Comparison of ENCODE assay signal across 19 cellular contexts in genomic region chr5:61207884-61208283, GRCh38. TPM values are rescaled to one million over a fixed set of nuclear protein-coding genes. Genes with fewer than 3 reads are reported as not detected.
DNase-seq lines count a peak whose midpoint lies in the region; ATAC-seq and TF ChIP-seq lines count a peak whose summit lies in the region.
"Had no signal": no experiment of that assay in that cellular context is flagged by ENCODE, and none has a peak within 500 bp of the region (broad histone marks: within the 10 kb centered on the region; RNA-seq: fewer than 3 reads in every experiment).

No MANE protein-coding gene starts in this region.

- dilution Hi-C loops in mammary epithelial cell (cut with HindIII; ENCODE audit: low sequenced_read_pairs), result no loop called here

- in situ Hi-C loops in mammary epithelial cell (cut with MboI; ENCODE audit: low sequenced_read_pairs in 2 of 2), result no loop called here

- H3K27me3 ChIP-seq in mammary epithelial cell (ENCODE audit: insufficient read depth, low read length), result peaks cover under 1% of the 10 kb centered on the region
- no peaks in the 10 kb centered on the region for H3K27me3 ChIP-seq in foreskin keratinocyte
- H3K27me3 ChIP-seq in trophoblast cell (ENCODE audit: insufficient read depth, low read length), result no peaks in the 10 kb centered on the region
- H3K27me3 ChIP-seq: BLaER1 had no signal

- no peaks in the 10 kb centered on the region for H3K36me3 Mint-ChIP-seq in MCF 10A (ENCODE audit: insufficient read depth, unreplicated experiment)
- H3K36me3 Mint-ChIP-seq in activated CD4-positive, alpha-beta T cell treated with anti-CD3 and anti-CD28 coated beads, Interleukin-2, amount 10 ng/mL, durations not matched to agents 7 days and 5 days (ENCODE audit: low read depth), result no peaks in the 10 kb centered on the region
- H3K36me3 Mint-ChIP-seq: CD4-positive, CD25-positive, alpha-beta regulatory T cell; CD8-positive, alpha-beta T cell had no signal

- H3K27ac Mint-ChIP-seq in MCF 10A (ENCODE audit: low read depth, unreplicated experiment), result no peak overlapping the region
- H3K27ac Mint-ChIP-seq in activated CD4-positive, alpha-beta T cell treated with anti-CD3 and anti-CD28 coated beads, Interleukin-2, amount 10 ng/mL, durations not matched to agents 7 days and 5 days, result no peak overlapping the region
- H3K27ac Mint-ChIP-seq: B cell; CD4-positive, CD25-positive, alpha-beta regulatory T cell; CD8-positive, alpha-beta T cell; HFFc6 had no signal

- peaks cover 16% of the 10 kb centered on the region for H3K9me3 Mint-ChIP-seq in MCF 10A (ENCODE audit: unreplicated experiment)
- peaks cover 10% of the 10 kb centered on the region for H3K9me3 Mint-ChIP-seq in activated CD4-positive, alpha-beta T cell treated with anti-CD3 and anti-CD28 coated beads, Interleukin-2, amount 10 ng/mL, durations not matched to agents 7 days and 5 days

- CTCF ChIA-PET in mammary epithelial cell (lab: Charles Lee; ENCODE audit: low non-redundant PET) (no interaction called here), MCF 10A (lab: Yijun Ruan, JAX) (no interaction called here), GM10248 (lab: Yijun Ruan, JAX) (interaction anchor here (2.0 kb wide), 1 partner anchor 10 kb away, joined by 8 read pairs; no protein-coding TSS in a partner anchor)
- CTCF ChIA-PET in activated CD4-positive, alpha-beta T cell treated with anti-CD3 and anti-CD28 coated beads, Interleukin-2, amount 10 ng/mL, durations not matched to agents 7 days and 5 days (lab: Charles Lee), result no interaction called here

- no peaks in the 10 kb centered on the region for H3K79me1 ChIP-seq in trophoblast cell (ENCODE audit: low read length)

- no peak overlapping the region for H3K14ac ChIP-seq in trophoblast cell (ENCODE audit: low read length)

- no peaks in the 10 kb centered on the region for H3K4me1 Mint-ChIP-seq in MCF 10A (ENCODE audit: insufficient read depth, unreplicated experiment)
- no peaks in the 10 kb centered on the region for H3K4me1 Mint-ChIP-seq in activated CD4-positive, alpha-beta T cell treated with anti-CD3 and anti-CD28 coated beads, Interleukin-2, amount 10 ng/mL, durations not matched to agents 7 days and 5 days
- H3K4me1 Mint-ChIP-seq: CD4-positive, CD25-positive, alpha-beta regulatory T cell had no signal

- H3K9ac ChIP-seq in mammary epithelial cell (ENCODE audit: insufficient read depth, low read length) (no peak overlapping the region), trophoblast cell (ENCODE audit: low read length) (no peak overlapping the region)
- H3K9ac ChIP-seq: BLaER1 had no signal

- no peak overlapping the region for H2BK12ac ChIP-seq in trophoblast cell (ENCODE audit: low read length)

- no peak overlapping the region for H3K4me2 ChIP-seq in mammary epithelial cell (ENCODE audit: insufficient read depth, low read depth, low read length)
- no peak overlapping the region for H3K4me2 ChIP-seq in trophoblast cell (ENCODE audit: low read length)
- H3K4me2 ChIP-seq: BLaER1 had no signal

- no peak overlapping the region for H2BK120ac ChIP-seq in trophoblast cell (ENCODE audit: insufficient read depth, low read length, poor library complexity)

- H4K20me1 ChIP-seq in mammary epithelial cell (ENCODE audit: insufficient read depth, low read length), result no peaks in the 10 kb centered on the region
- H4K20me1 ChIP-seq: BLaER1 had no signal

- no peak overlapping the region for H4K91ac ChIP-seq in trophoblast cell (ENCODE audit: low read depth, low read length)

- no peak overlapping the region for H3K23ac ChIP-seq in trophoblast cell (ENCODE audit: low read length)

- no peak for TF ChIP-seq CTCF in mammary epithelial cell (conservative IDR thresholded peaks at IDR 0.05 in 1 of 2, IDR thresholded peaks at IDR 0.05 in 1 of 2; ENCODE audit: extremely low read depth in 1 of 2, insufficient read depth in 1 of 2, low read depth in 1 of 2, low read length in 2 of 2)
- no peak for TF ChIP-seq CTCF in MCF 10A (IDR thresholded peaks at IDR 0.05; ENCODE audit: unreplicated experiment)
- TF ChIP-seq CTCF in foreskin keratinocyte (conservative IDR thresholded peaks at IDR 0.05), result no peak
- no peak for TF ChIP-seq CTCF in GM10248 (IDR thresholded peaks at IDR 0.05; ENCODE audit: control extremely low read depth, extremely low read depth, low read depth, missing control alignments)

- no peak overlapping the region for H4K12ac ChIP-seq in trophoblast cell (ENCODE audit: low read depth, low read length)

- BruUV-seq in mammary epithelial cell (replicated peaks; lab: Mats Ljungman, UMichigan) (no TSS peak), MCF 10A (replicated peaks; lab: Mats Ljungman, UMichigan) (no TSS peak)

- no peak overlapping the region for H2AK5ac ChIP-seq in trophoblast cell (ENCODE audit: low read length)

- peaks cover 3% of the 10 kb centered on the region for H3K9me3 ChIP-seq in mammary epithelial cell (replicated peaks; ENCODE audit: insufficient read depth, low read length)
- peaks cover 3% of the 10 kb centered on the region for H3K9me3 ChIP-seq in trophoblast cell (ENCODE audit: insufficient read depth, low read depth, low read length)
- H3K9me3 ChIP-seq: HAP-1 had no signal

- no peaks in the 10 kb centered on the region for H3K27me3 Mint-ChIP-seq in MCF 10A (ENCODE audit: insufficient read depth, unreplicated experiment)
- H3K27me3 Mint-ChIP-seq in activated CD4-positive, alpha-beta T cell treated with anti-CD3 and anti-CD28 coated beads, Interleukin-2, amount 10 ng/mL, durations not matched to agents 7 days and 5 days, result peaks cover 14% of the 10 kb centered on the region

- no peak overlapping the region for H3K4me3 Mint-ChIP-seq in MCF 10A (ENCODE audit: unreplicated experiment)
- H3K4me3 Mint-ChIP-seq in activated CD4-positive, alpha-beta T cell treated with anti-CD3 and anti-CD28 coated beads, Interleukin-2, amount 10 ng/mL, durations not matched to agents 7 days and 5 days, result no peak overlapping the region
- H3K4me3 Mint-ChIP-seq: B cell; CD4-positive, CD25-positive, alpha-beta regulatory T cell; CD8-positive, alpha-beta T cell; HFFc6 had no signal

- H3K4ac ChIP-seq in trophoblast cell (ENCODE audit: low read depth, low read length), result no peak overlapping the region

- ATAC-seq in foreskin keratinocyte, result peak; percentile 65
- ATAC-seq: CD8-positive, alpha-beta T cell; GM12878 had no signal

- no peak overlapping the region for H3K4me3 ChIP-seq in mammary epithelial cell (replicated peaks in 1 of 3; ENCODE audit: insufficient read depth in 1 of 3, low read depth in 2 of 3, low read length in 3 of 3)
- H3K4me3 ChIP-seq in trophoblast cell (ENCODE audit: low read depth, low read length), result no peak overlapping the region
- H3K4me3 ChIP-seq: BLaER1, GM12878, HAP-1 had no signal

- H3K4me1 ChIP-seq in mammary epithelial cell (ENCODE audit: insufficient read depth, low read length) (no peaks in the 10 kb centered on the region), foreskin keratinocyte (peaks cover 6% of the 10 kb centered on the region), trophoblast cell (ENCODE audit: control insufficient read depth in 1 of 2, insufficient read depth in 2 of 2, low read length in 2 of 2) (no peaks in the 10 kb centered on the region)
- H3K4me1 ChIP-seq: Caco-2, HAP-1 had no signal

- POLR2A ChIA-PET in MCF 10A (lab: Yijun Ruan, JAX), result interaction anchor here (0.6 to 1.2 kb wide), 2 partner anchors 34 to 415 kb away, joined by 3 to 4 read pairs; no protein-coding TSS in a partner anchor
- POLR2A ChIA-PET in GM10248 (lab: Yijun Ruan, JAX), result no interaction called here
- POLR2A ChIA-PET in activated CD4-positive, alpha-beta T cell treated with anti-CD3 and anti-CD28 coated beads, Interleukin-2, amount 10 ng/mL, durations not matched to agents 7 days and 5 days (lab: Charles Lee), result no interaction called here

- H3K27ac ChIP-seq in mammary epithelial cell (ENCODE audit: insufficient read depth, low read depth, low read length) (no peak overlapping the region), foreskin keratinocyte (no peak overlapping the region), trophoblast cell (ENCODE audit: low read depth, low read length) (no peak overlapping the region)
- H3K27ac ChIP-seq: 22Rv1, BLaER1, C4-2B had no signal

- H3K36me3 ChIP-seq in mammary epithelial cell (ENCODE audit: insufficient read depth, low read length) (no peaks in the 10 kb centered on the region), trophoblast cell (ENCODE audit: control insufficient read depth in 1 of 2, insufficient read depth in 2 of 2, low read length in 2 of 2) (peaks cover 0 to 2% of the 10 kb centered on the region in 2 experiments)
- H3K36me3 ChIP-seq: BLaER1, HAP-1 had no signal

- H4K8ac ChIP-seq in trophoblast cell (ENCODE audit: low read depth, low read length), result no peak overlapping the region

- H2BK5ac ChIP-seq in trophoblast cell (ENCODE audit: low read depth, low read length, poor library complexity), result no peak overlapping the region

- H3K79me2 ChIP-seq in mammary epithelial cell (ENCODE audit: insufficient read depth, low read length) (no peaks in the 10 kb centered on the region), trophoblast cell (ENCODE audit: control insufficient read depth, insufficient read depth, low read length, poor library complexity) (no peaks in the 10 kb centered on the region)

- DNase-seq in mammary epithelial cell, result peak; percentile 20
- DNase-seq in MCF 10A (ENCODE audit: unreplicated experiment), result no peak
- DNase-seq in foreskin keratinocyte, result peak; percentile 33 to 78
- peak; percentile 88 to 91 for DNase-seq in trophoblast cell
- no peak for DNase-seq in GM10248 (ENCODE audit: extremely low spot score)
- DNase-seq in activated CD4-positive, alpha-beta T cell treated with anti-CD3 and anti-CD28 coated beads, Interleukin-2, amount 10 ng/mL, durations not matched to agents 7 days and 5 days, result no peak
- DNase-seq: Caco-2; CD4-positive, CD25-positive, alpha-beta regulatory T cell; CD8-positive, alpha-beta T cell; DMS153; DND-41; GOT3; HFFc6 had no signal

- intact Hi-C loops in mammary epithelial cell (cut with micrococcal nuclease) (no loop called here), MCF 10A (cut with micrococcal nuclease) (no loop called here)

- H3K18ac ChIP-seq in trophoblast cell (ENCODE audit: low read length), result no peak overlapping the region

- H2AFZ ChIP-seq in mammary epithelial cell (ENCODE audit: low read depth, low read length) (no peak overlapping the region), trophoblast cell (ENCODE audit: insufficient read depth, low read length, poor library complexity) (no peak overlapping the region)

RNA-seq across cellular contexts. Expression of gene SMIM15, which starts 45.6 kb away (rescaled TPM):
- total RNA-seq in mammary epithelial cell, result 10 to 100 TPM; 36.7 to 75.0 TPM
- 45.1 TPM for polyA plus RNA-seq in mammary epithelial cell
- polyA minus RNA-seq in mammary epithelial cell, result 79.8 TPM
- 92.5 and 95.8 TPM in 2 replicates for total RNA-seq in MCF 10A (2022)
- total RNA-seq in foreskin keratinocyte, result 68.0 and 69.3 TPM in 2 replicates
- polyA plus RNA-seq in foreskin keratinocyte, result 25.3 and 31.3 TPM in 2 replicates
- polyA plus RNA-seq in trophoblast cell (2013), result 36.5 and 39.5 TPM in 2 replicates
- total RNA-seq in activated CD4-positive, alpha-beta T cell treated with anti-CD3 and anti-CD28 coated beads, Interleukin-2, amount 10 ng/mL, durations not matched to agents 7 days and 5 days, result 10 to 100 TPM; 49.0 to 57.2 TPM

Comparison
In these comparisons a context has a peak if more than half of its experiments do, and no peak if none do; other contexts are left out.
1. DNase-seq: peak in mammary epithelial cell (single experiment), foreskin keratinocyte (2 of 2) and trophoblast cell (2 of 2); none in MCF 10A (single experiment), GM10248 (single experiment) and activated CD4-positive, alpha-beta T cell treated with anti-CD3 and anti-CD28 coated beads, Interleukin-2, amount 10 ng/mL, durations not matched to agents 7 days and 5 days (single experiment).